32 cellular contexts compared by ENCODE assay signal in the genomic region with DNA sequence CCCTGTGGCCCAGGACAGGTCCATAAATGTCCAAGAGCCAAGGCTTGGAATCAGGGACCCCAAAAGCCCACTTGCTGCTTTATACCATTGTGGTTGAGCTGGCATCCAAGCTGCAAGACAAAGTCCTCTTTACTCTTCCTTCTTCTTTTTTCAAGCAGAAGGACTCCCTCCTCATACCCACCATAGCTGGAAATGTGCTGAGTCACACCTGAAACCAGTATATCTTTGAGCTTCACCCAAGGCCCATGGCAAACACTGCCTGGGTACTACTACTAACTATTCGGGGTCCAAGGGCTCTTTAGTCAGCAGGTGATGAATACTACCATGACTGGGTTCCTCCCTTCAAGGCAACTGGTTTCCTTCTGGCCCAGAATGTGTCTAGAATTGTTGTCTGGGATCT. TPM values are rescaled to one million over a fixed set of nuclear protein-coding genes. Genes with fewer than 3 reads are reported as not detected.
"Had no signal": no experiment of that assay in that cellular context is flagged by ENCODE, and none has a peak within 500 bp of the region (broad histone marks: within the 10 kb centered on the region; RNA-seq: fewer than 3 reads in every experiment).

No MANE protein-coding gene starts in this region.

- H3K36me3 Mint-ChIP-seq: activated naive CD8-positive, alpha-beta T cell had no signal

- H3K9me3 Mint-ChIP-seq: activated T-cell treated with anti-CD3 and anti-CD28 coated beads, Interleukin-2, amount 50 U/mL, for 24 hours; activated T-helper 17 cell treated with anti-CD3 and anti-CD28 coated beads, Interleukin-2, amount 50 U/mL, for 72 hours; effector memory CD8-positive, alpha-beta T cell had no signal

- H3K27ac ChIP-seq: adrenal gland, ascending aorta, brain microvascular endothelial cell, colonic mucosa, dorsolateral prefrontal cortex, heart right ventricle, neutrophil, ovary, psoas muscle, tibial artery had no signal

- H3K4me1 ChIP-seq: adrenal gland, ascending aorta, colonic mucosa, heart right ventricle, psoas muscle, tibial artery had no signal

- H3K27ac Mint-ChIP-seq: activated CD4-positive, alpha-beta T cell treated with anti-CD3 and anti-CD28 coated beads for 36 hours; activated naive CD8-positive, alpha-beta T cell; activated T-cell treated with anti-CD3 and anti-CD28 coated beads, Interleukin-2, amount 50 U/mL, for 24 hours; activated T-helper 17 cell treated with anti-CD3 and anti-CD28 coated beads, Interleukin-2, amount 50 U/mL, for 72 hours; effector memory CD8-positive, alpha-beta T cell; nephron; stimulated activated naive CD8-positive, alpha-beta T cell treated with anti-CD3 and anti-CD28 coated beads, Interleukin-15, amount 100 ng/mL, for 72 hours; WTC11 had no signal

- H3K27me3 ChIP-seq: adrenal gland, ascending aorta, brain microvascular endothelial cell, colonic mucosa, neutrophil, ovary had no signal

- FAIRE-seq: TTC549 had no signal

- DNase-seq: activated CD4-positive, alpha-beta T cell treated with anti-CD3 and anti-CD28 coated beads for 36 hours; activated CD4-positive, alpha-beta T cell treated with anti-CD3 and anti-CD28 coated beads, Interleukin-2, amount 50 U/mL, for 4 hours; activated CD8-positive, alpha-beta memory T cell treated with anti-CD3 and anti-CD28 coated beads for 24 hours; activated CD8-positive, alpha-beta memory T cell treated with anti-CD3 and anti-CD28 coated beads, Interleukin-2, amount 50 U/mL, for 4 hours; activated T-cell treated with anti-CD3 and anti-CD28 coated beads, Interleukin-2, amount 50 U/mL, for 24 hours; adrenal gland; brain microvascular endothelial cell; colonic mucosa; dorsolateral prefrontal cortex; effector memory CD8-positive, alpha-beta T cell; heart right ventricle; islet precursor cell; left cardiac atrium; mesenchymal stem cell; ovary; psoas muscle; right cardiac atrium; stimulated activated CD4-positive, alpha-beta T cell treated with anti-CD3 and anti-CD28 coated beads, Interleukin-12 subunit alpha, Interleukin-12 subunit beta, amount 100 ng/mL, for 4 hours; stimulated activated naive CD8-positive, alpha-beta T cell treated with anti-CD3 and anti-CD28 coated beads, Interleukin-15, amount 100 ng/mL, for 72 hours; tibial artery had no signal

- H3K4me1 Mint-ChIP-seq: activated CD4-positive, alpha-beta T cell treated with anti-CD3 and anti-CD28 coated beads for 36 hours; activated T-helper 17 cell treated with anti-CD3 and anti-CD28 coated beads, Interleukin-2, amount 50 U/mL, for 72 hours; nephron; stimulated activated naive CD8-positive, alpha-beta T cell treated with anti-CD3 and anti-CD28 coated beads, Interleukin-15, amount 100 ng/mL, for 72 hours had no signal

- H3K36me3 ChIP-seq: adrenal gland, ascending aorta, brain microvascular endothelial cell, colonic mucosa, heart right ventricle, neutrophil, ovary, tibial artery had no signal

- ATAC-seq: activated CD4-positive, alpha-beta T cell treated with anti-CD3 and anti-CD28 coated beads for 36 hours; activated T-helper 17 cell treated with anti-CD3 and anti-CD28 coated beads, Interleukin-2, amount 50 U/mL, for 72 hours; effector memory CD8-positive, alpha-beta T cell; heart right ventricle; left cardiac atrium; psoas muscle; right cardiac atrium; stimulated activated naive CD8-positive, alpha-beta T cell treated with anti-CD3 and anti-CD28 coated beads, Interleukin-15, amount 100 ng/mL, for 72 hours; WTC11 had no signal

- H3K4me3 Mint-ChIP-seq: activated CD4-positive, alpha-beta T cell treated with anti-CD3 and anti-CD28 coated beads for 36 hours; activated naive CD8-positive, alpha-beta T cell; activated T-cell treated with anti-CD3 and anti-CD28 coated beads, Interleukin-2, amount 50 U/mL, for 24 hours; activated T-helper 17 cell treated with anti-CD3 and anti-CD28 coated beads, Interleukin-2, amount 50 U/mL, for 72 hours; effector memory CD8-positive, alpha-beta T cell; nephron; stimulated activated naive CD8-positive, alpha-beta T cell treated with anti-CD3 and anti-CD28 coated beads, Interleukin-15, amount 100 ng/mL, for 72 hours; WTC11 had no signal

- H3K9me3 ChIP-seq: adrenal gland, colonic mucosa, neutrophil, ovary, psoas muscle, tibial artery had no signal

- H3K4me3 ChIP-seq: adrenal gland, ascending aorta, colonic mucosa, dorsolateral prefrontal cortex, heart right ventricle, ovary, psoas muscle, tibial artery had no signal

RNA-seq across cellular contexts. Expression of a gene that starts 37.3 kb away (rescaled TPM):
- total RNA-seq: ascending aorta; fibroblast of villous mesenchyme; heart right ventricle; left cardiac atrium; mononuclear cell; myocyte; psoas muscle; right cardiac atrium; skeletal muscle tissue; T-helper 2 cell treated with Interferon-gamma antibody and Interleukin-4, amounts not matched to agents 100 ng/mL and 5 ng/mL, for 36 hours had no signal
- polyA plus RNA-seq: heart right ventricle, psoas muscle, right cardiac atrium had no signal
